ENCODE assay signal across 1 cellular context in the genomic region with DNA sequence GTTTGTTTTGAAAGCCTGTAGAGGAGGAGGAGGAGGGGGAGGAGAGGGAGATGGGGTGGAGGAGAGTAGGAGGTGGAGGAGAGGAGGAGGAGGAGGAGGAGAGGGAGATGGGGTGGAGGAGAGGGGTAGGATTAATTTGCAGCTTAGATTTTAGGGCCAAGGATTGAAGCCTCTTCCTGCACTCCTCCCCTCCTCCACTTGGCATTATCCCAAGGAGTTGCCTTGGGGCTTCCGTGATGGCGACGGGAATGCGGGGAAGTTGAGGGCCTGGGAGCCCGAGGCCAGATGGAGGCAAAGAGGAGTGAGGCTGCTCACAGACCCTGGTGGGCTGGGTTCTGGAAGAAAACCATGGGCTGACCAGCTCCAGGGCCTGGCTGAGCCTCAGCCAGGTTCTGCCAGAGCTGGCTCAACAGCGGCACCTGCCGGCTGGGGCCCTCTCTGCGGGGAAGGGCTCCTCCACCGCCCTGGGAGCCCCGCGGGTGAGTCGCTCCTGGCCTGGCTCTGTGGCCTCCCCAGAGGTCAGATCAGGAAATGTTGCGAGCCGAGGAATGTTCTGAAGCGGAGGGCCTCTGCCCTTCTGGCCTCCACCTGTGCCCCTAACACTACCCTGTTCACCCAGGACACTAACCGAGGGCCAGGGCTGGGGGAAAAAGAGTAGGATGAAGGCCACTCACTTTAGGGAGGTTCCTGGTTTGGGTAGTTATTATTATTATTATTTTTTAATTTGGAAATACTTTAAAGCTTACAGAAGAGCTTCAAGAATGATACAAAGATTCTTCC.
A peak's percentile ranks its signal among the peaks of the same experiment; 100 is the strongest.
TF ChIP-seq lines count a peak whose summit lies in the region.

No MANE protein-coding gene starts in this region.

TF ChIP-seq in SK-N-SH, 30 proteins besides CTCF, POLR2A, EP300 and RAD21 (continued from another document):
- TF ChIP-seq, protein P1, sequence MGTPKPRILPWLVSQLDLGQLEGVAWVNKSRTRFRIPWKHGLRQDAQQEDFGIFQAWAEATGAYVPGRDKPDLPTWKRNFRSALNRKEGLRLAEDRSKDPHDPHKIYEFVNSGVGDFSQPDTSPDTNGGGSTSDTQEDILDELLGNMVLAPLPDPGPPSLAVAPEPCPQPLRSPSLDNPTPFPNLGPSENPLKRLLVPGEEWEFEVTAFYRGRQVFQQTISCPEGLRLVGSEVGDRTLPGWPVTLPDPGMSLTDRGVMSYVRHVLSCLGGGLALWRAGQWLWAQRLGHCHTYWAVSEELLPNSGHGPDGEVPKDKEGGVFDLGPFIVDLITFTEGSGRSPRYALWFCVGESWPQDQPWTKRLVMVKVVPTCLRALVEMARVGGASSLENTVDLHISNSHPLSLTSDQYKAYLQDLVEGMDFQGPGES (IDR thresholded peaks at IDR 0.05; ENCODE audit: low read depth, low read length), result no peak
- TF ChIP-seq RCOR1 (IDR thresholded peaks at IDR 0.05; ENCODE audit: low read length) (no peak), ELF1 (IDR thresholded peaks at IDR 0.05) (no peak), FOSL2 (IDR thresholded peaks at IDR 0.05; ENCODE audit: borderline replicate concordance, low read depth) (no peak), SIN3A (IDR thresholded peaks at IDR 0.05; ENCODE audit: borderline replicate concordance, low read depth, low read length) (peak; percentile 88; the same call in 1 of the 2 replicates), MAX (IDR thresholded peaks at IDR 0.05; ENCODE audit: low read depth) (0 out of 2 replicates have a peak, but pooled peaks have one; percentile 30), GATA2 (CRISPR knock-in tag; IDR thresholded peaks at IDR 0.05) (no peak), FOXJ3 (CRISPR knock-in tag; IDR thresholded peaks at IDR 0.05) (no peak), FOXM1 (IDR thresholded peaks at IDR 0.05; ENCODE audit: low read depth) (no peak), JUND (IDR thresholded peaks at IDR 0.05) (no peak), CHD2 (IDR thresholded peaks at IDR 0.05; ENCODE audit: low read length, partially characterized antibody) (no peak), POLR2AphosphoS5 (IDR thresholded peaks at IDR 0.05; ENCODE audit: low read depth, low read length) (peak; percentile 31; the same call in 1 of the 2 replicates), PBX3 (IDR thresholded peaks at IDR 0.05) (no peak), TAF1 (IDR thresholded peaks at IDR 0.05; ENCODE audit: borderline replicate concordance, low read depth, low read length) (peak; percentile 61; the same call in 1 of the 2 replicates), YY1 (IDR thresholded peaks at IDR 0.05; ENCODE audit: low read depth) (no peak)
- TF ChIP-seq, protein P2, sequence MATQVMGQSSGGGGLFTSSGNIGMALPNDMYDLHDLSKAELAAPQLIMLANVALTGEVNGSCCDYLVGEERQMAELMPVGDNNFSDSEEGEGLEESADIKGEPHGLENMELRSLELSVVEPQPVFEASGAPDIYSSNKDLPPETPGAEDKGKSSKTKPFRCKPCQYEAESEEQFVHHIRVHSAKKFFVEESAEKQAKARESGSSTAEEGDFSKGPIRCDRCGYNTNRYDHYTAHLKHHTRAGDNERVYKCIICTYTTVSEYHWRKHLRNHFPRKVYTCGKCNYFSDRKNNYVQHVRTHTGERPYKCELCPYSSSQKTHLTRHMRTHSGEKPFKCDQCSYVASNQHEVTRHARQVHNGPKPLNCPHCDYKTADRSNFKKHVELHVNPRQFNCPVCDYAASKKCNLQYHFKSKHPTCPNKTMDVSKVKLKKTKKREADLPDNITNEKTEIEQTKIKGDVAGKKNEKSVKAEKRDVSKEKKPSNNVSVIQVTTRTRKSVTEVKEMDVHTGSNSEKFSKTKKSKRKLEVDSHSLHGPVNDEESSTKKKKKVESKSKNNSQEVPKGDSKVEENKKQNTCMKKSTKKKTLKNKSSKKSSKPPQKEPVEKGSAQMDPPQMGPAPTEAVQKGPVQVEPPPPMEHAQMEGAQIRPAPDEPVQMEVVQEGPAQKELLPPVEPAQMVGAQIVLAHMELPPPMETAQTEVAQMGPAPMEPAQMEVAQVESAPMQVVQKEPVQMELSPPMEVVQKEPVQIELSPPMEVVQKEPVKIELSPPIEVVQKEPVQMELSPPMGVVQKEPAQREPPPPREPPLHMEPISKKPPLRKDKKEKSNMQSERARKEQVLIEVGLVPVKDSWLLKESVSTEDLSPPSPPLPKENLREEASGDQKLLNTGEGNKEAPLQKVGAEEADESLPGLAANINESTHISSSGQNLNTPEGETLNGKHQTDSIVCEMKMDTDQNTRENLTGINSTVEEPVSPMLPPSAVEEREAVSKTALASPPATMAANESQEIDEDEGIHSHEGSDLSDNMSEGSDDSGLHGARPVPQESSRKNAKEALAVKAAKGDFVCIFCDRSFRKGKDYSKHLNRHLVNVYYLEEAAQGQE (IDR thresholded peaks at IDR 0.05; ENCODE audit: low read depth, low read length), result peak; percentile 24; the same call in 1 of the 2 replicates
